ENCODE assay signal across 1 cellular context in genomic region chr5:135304352-135305221, GRCh38.
TF ChIP-seq lines count a peak whose summit lies in the region.

No MANE protein-coding gene starts in this region.

TF ChIP-seq in HepG2, 621 proteins besides CTCF, POLR2A, EP300 and RAD21 (continued from another document and continues in another):
- peak; percentile 53; the same call in 1 of the 2 replicates for TF ChIP-seq ZNF281 (CRISPR knock-in tag; IDR thresholded peaks at IDR 0.05; ENCODE audit: borderline replicate concordance)
- no peak for TF ChIP-seq FOXM1 (CRISPR knock-in tag; IDR thresholded peaks at IDR 0.05)
- no peak for TF ChIP-seq ZNF256 (CRISPR knock-in tag; conservative IDR thresholded peaks at IDR 0.05)
- no peak for TF ChIP-seq ZSCAN30 (CRISPR knock-in tag; IDR thresholded peaks at IDR 0.05)
- no peak for TF ChIP-seq ARNT (IDR thresholded peaks at IDR 0.05)
- no peak for TF ChIP-seq NONO (IDR thresholded peaks at IDR 0.05)
- peak; percentile 66 for TF ChIP-seq NONO (CRISPR knock-in tag; conservative IDR thresholded peaks at IDR 0.05)
- no peak; the same call in 1 of the 2 replicates for TF ChIP-seq ZMYM2 (CRISPR knock-in tag; IDR thresholded peaks at IDR 0.05)
- no peak for TF ChIP-seq CEBPZ (IDR thresholded peaks at IDR 0.05; ENCODE audit: low read length)
- peak; percentile 52; the same call in 1 of the 2 replicates for TF ChIP-seq FOSL2 (CRISPR knock-in tag; IDR thresholded peaks at IDR 0.05)
- no peak for TF ChIP-seq MTERF4 (CRISPR knock-in tag; IDR thresholded peaks at IDR 0.05)
- TF ChIP-seq CENPBD1 (CRISPR knock-in tag; IDR thresholded peaks at IDR 0.05; ENCODE audit: borderline replicate concordance, low read depth) = no peak
- TF ChIP-seq FOXO1 (CRISPR knock-in tag; IDR thresholded peaks at IDR 0.05) = peak; percentile 45; the same call in 1 of the 2 replicates
- TF ChIP-seq KDM5B (CRISPR knock-in tag; IDR thresholded peaks at IDR 0.05; ENCODE audit: borderline replicate concordance) = no peak
- TF ChIP-seq TCF7L2 (IDR thresholded peaks at IDR 0.05; ENCODE audit: low read depth, low read length) = no peak
- no peak for TF ChIP-seq ZFP82 (CRISPR knock-in tag; IDR thresholded peaks at IDR 0.05; ENCODE audit: borderline replicate concordance)
- no peak for TF ChIP-seq ZMAT3 (CRISPR knock-in tag; conservative IDR thresholded peaks at IDR 0.05)
- peak; percentile 89 for TF ChIP-seq MTA1 (CRISPR knock-in tag; IDR thresholded peaks at IDR 0.05; ENCODE audit: borderline replicate concordance)
- no peak for TF ChIP-seq SSRP1 (CRISPR knock-in tag; IDR thresholded peaks at IDR 0.05)
- no peak for TF ChIP-seq ZNF329 (CRISPR knock-in tag; IDR thresholded peaks at IDR 0.05; ENCODE audit: low read depth)
- no peak for TF ChIP-seq TMF1 (CRISPR knock-in tag; IDR thresholded peaks at IDR 0.05; ENCODE audit: low read depth)
- TF ChIP-seq KLF15 (CRISPR knock-in tag; IDR thresholded peaks at IDR 0.05; ENCODE audit: borderline replicate concordance) = no peak
- TF ChIP-seq ZNF362 (CRISPR knock-in tag; IDR thresholded peaks at IDR 0.05; ENCODE audit: borderline replicate concordance) = 0 out of 2 replicates have a peak, but pooled peaks have one; percentile 11
- no peak for TF ChIP-seq ZNF142 (CRISPR knock-in tag; IDR thresholded peaks at IDR 0.05)
- no peak for TF ChIP-seq ZNF704 (CRISPR knock-in tag; IDR thresholded peaks at IDR 0.05; ENCODE audit: borderline replicate concordance)
- no peak for TF ChIP-seq LCORL (IDR thresholded peaks at IDR 0.05)
- TF ChIP-seq LCORL (CRISPR knock-in tag; IDR thresholded peaks at IDR 0.05) = peak; percentile 47; the same call in 1 of the 2 replicates
- no peak for TF ChIP-seq SMAD1 (CRISPR knock-in tag; IDR thresholded peaks at IDR 0.05; ENCODE audit: borderline replicate concordance, low read depth)
- no peak for TF ChIP-seq ZNF569 (CRISPR knock-in tag; IDR thresholded peaks at IDR 0.05; ENCODE audit: borderline replicate concordance)
- TF ChIP-seq RFXAP (CRISPR knock-in tag; IDR thresholded peaks at IDR 0.05; ENCODE audit: borderline replicate concordance) = no peak; the same call in 1 of the 2 replicates
- TF ChIP-seq ZNF546 (CRISPR knock-in tag; conservative IDR thresholded peaks at IDR 0.05) = no peak
- TF ChIP-seq SRSF9 (IDR thresholded peaks at IDR 0.05; ENCODE audit: borderline replicate concordance, insufficient read depth, low read depth, low read length, poor library complexity, severe bottlenecking) = no peak
- TF ChIP-seq RBM22 (optimal IDR thresholded peaks at IDR 0.05; ENCODE audit: low read length) = no peak
- no peak for TF ChIP-seq MLLT10 (CRISPR knock-in tag; IDR thresholded peaks at IDR 0.05)
- TF ChIP-seq ZNF382 (CRISPR knock-in tag; IDR thresholded peaks at IDR 0.05; ENCODE audit: borderline replicate concordance) = no peak
- no peak for TF ChIP-seq ERF (CRISPR knock-in tag; IDR thresholded peaks at IDR 0.05)
- TF ChIP-seq STAT6 (CRISPR knock-in tag; IDR thresholded peaks at IDR 0.05; ENCODE audit: borderline replicate concordance) = no peak
- no peak for TF ChIP-seq YEATS4 (CRISPR knock-in tag; IDR thresholded peaks at IDR 0.05; ENCODE audit: borderline replicate concordance)
- TF ChIP-seq ZNF724P (CRISPR knock-in tag; IDR thresholded peaks at IDR 0.05; ENCODE audit: borderline replicate concordance) = no peak
